In the genomic region with DNA sequence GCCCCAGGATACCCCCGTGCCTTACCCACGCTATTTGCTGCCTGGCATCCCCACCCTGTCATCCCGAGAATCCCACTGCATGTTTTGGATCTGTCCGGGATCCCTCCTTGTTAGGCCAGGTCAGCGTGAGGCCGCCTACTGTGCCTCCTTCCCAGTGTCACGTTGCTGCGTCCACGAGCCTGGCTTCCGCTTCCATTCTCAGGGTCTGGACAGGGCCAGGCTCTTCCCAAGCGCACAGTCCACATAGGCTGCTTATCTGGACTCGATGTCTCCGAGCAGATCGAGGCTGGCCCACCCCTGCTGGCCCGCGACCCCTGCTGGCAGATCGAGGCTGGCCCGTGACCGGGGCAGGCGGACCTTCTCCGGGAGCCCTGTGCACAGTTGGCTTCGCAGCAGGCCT, we compare ENCODE assay signal across 20 cellular contexts. TPM values are rescaled to one million over a fixed set of nuclear protein-coding genes. Genes with fewer than 3 reads are reported as not detected.
A peak's percentile ranks its signal among the peaks of the same experiment; 100 is the strongest.
DNase-seq lines count a peak whose midpoint lies in the region; ATAC-seq, FAIRE-seq and TF ChIP-seq lines count a peak whose summit lies in the region.
"Had no signal": no experiment of that assay in that cellular context is flagged by ENCODE, and none has a peak within 500 bp of the region (broad histone marks: within the 10 kb centered on the region; RNA-seq: fewer than 3 reads in every experiment).

No MANE protein-coding gene starts in this region.

- H2AK5ac ChIP-seq in H1 (ENCODE audit: low read depth, low read length) = peak overlapping the region; percentile 82; the same call in 1 of the 2 replicates

- no peaks in the 10 kb centered on the region for H3K9me3 Mint-ChIP-seq in WTC11

- H4K8ac ChIP-seq in H1 (ENCODE audit: extremely low read depth, insufficient read depth, low read length) = no peak overlapping the region

- H3K79me1 ChIP-seq in H1 (ENCODE audit: low read depth, low read length) = peaks cover 3% of the 10 kb centered on the region; the same call in 1 of the 2 replicates

- intact Hi-C loops in psoas muscle (cut with DNase I) = no loop called here

- TF ChIP-seq CTCF in WTC11 (IDR thresholded peaks at IDR 0.05) = no peak
- peak; percentile 22 to 46 (median 33); a peak in 2 of 4 replicates for TF ChIP-seq CTCF in H1 (IDR thresholded peaks at IDR 0.05; ENCODE audit: control extremely low read depth in 1 of 3, insufficient read depth in 1 of 3, low read depth in 1 of 3, low read length in 3 of 3)
- TF ChIP-seq CTCF in psoas muscle (IDR thresholded peaks at IDR 0.05) = no peak

- no peak for ATAC-seq in WTC11
- ATAC-seq in psoas muscle = no peak
- ATAC-seq: Panc1, Right ventricle myocardium inferior had no signal

- H3K4me1 Mint-ChIP-seq in WTC11 = peaks cover 45% of the 10 kb centered on the region

- H3K27ac Mint-ChIP-seq in WTC11 = no peak overlapping the region
- H3K27ac Mint-ChIP-seq: CD4-positive, alpha-beta memory T cell had no signal

- peaks cover 44 to 47% of the 10 kb centered on the region in 2 experiments for H4K20me1 ChIP-seq in H1 (replicated peaks in 1 of 2; ENCODE audit: control insufficient read depth in 1 of 2, insufficient read depth in 2 of 2, low read length in 2 of 2)

- H3K27ac ChIP-seq in H1 (ENCODE audit: low read depth, low read length) (no peak overlapping the region), mesodermal cell (ENCODE audit: low read depth, low read length, severe bottlenecking) (peak overlapping the region; percentile 5), psoas muscle (no peak overlapping the region)
- H3K27ac ChIP-seq: GM23248 had no signal

- no peak for TF ChIP-seq POLR2A in H1 (IDR thresholded peaks at IDR 0.05; ENCODE audit: control extremely low read depth in 1 of 2, low read depth in 2 of 2, low read length in 2 of 2)

- DNase-seq in WTC11 (ENCODE audit: low spot score) (peak; percentile 27), H1 (ENCODE audit: low read depth in 1 of 2, low spot score in 2 of 2) (peak in 1 of 2 experiments; percentile 50), urothelium cell line (ENCODE audit: low spot score) (no peak), cerebellar cortex (ENCODE audit: low spot score) (no peak), psoas muscle (no peak), NCI-H1092 treated with DMSO at 0.1 percent for 48 hours (lab: John Stamatoyannopoulos, UW) (no peak)
- DNase-seq: BE2C; CD4-positive, alpha-beta memory T cell; DMS79 treated with DMSO at 0.1 percent for 48 hours; GDM1; GM23248; MG63; NCI-H1105; NCI-H187 treated with DMSO at 0.1 percent for 48 hours; NCI-H2171; NCI-H510A had no signal

- no peak overlapping the region for H3K4me2 ChIP-seq in H1 (ENCODE audit: insufficient read depth in 1 of 2, low read depth in 2 of 2, low read length in 2 of 2)

- no peak overlapping the region for H3K4ac ChIP-seq in H1 (replicated peaks; ENCODE audit: insufficient read length, low read depth, low read length)

- no peak overlapping the region for H4K5ac ChIP-seq in H1 (ENCODE audit: insufficient read length, low read depth, low read length)

- H3K36me3 ChIP-seq in H1 (ENCODE audit: control insufficient read depth in 2 of 4, insufficient read depth in 4 of 4, low read length in 3 of 4) (no peaks in the 10 kb centered on the region), mesodermal cell (ENCODE audit: control insufficient read depth, insufficient read depth, low read length) (peaks cover 35% of the 10 kb centered on the region), psoas muscle (ENCODE audit: insufficient read depth in 1 of 2, low read depth in 1 of 2) (no peaks in the 10 kb centered on the region)

- H3K9me3 ChIP-seq in H1 (ENCODE audit: insufficient read depth in 2 of 2, low read depth in 1 of 2, low read length in 1 of 2) (no peaks in the 10 kb centered on the region), mesodermal cell (ENCODE audit: control insufficient read depth, low read length) (peaks cover 10% of the 10 kb centered on the region), psoas muscle (no peaks in the 10 kb centered on the region)
- H3K9me3 ChIP-seq: BE2C, MG63 had no signal

- peak in 1 of 2 experiments; percentile 28; a peak in 1 of 4 replicates for TF ChIP-seq RAD21 in H1 (IDR thresholded peaks at IDR 0.05 in 1 of 2, conservative IDR thresholded peaks at IDR 0.05 in 1 of 2; ENCODE audit: low read depth in 2 of 2, low read length in 2 of 2)

- no peak overlapping the region; a peak in 1 of 8 replicates for H3K4me3 ChIP-seq in H1 (ENCODE audit: extremely low read depth in 1 of 4, insufficient read depth in 2 of 4, low read depth in 3 of 4, low read length in 4 of 4)
- H3K4me3 ChIP-seq in mesodermal cell (ENCODE audit: extremely low read depth, insufficient read depth, low read length, poor library complexity, severe bottlenecking) = no peak overlapping the region
- no peak overlapping the region for H3K4me3 ChIP-seq in psoas muscle
- H3K4me3 ChIP-seq: GM23248, MG63 had no signal

- peaks cover 98% of the 10 kb centered on the region for H3K27me3 Mint-ChIP-seq in WTC11 (ENCODE audit: low read depth)
- H3K27me3 Mint-ChIP-seq: CD4-positive, alpha-beta memory T cell had no signal

- H3K23me2 ChIP-seq in H1 (ENCODE audit: low read depth, low read length) = peaks cover 9% of the 10 kb centered on the region

- no peak overlapping the region for H2BK15ac ChIP-seq in H1 (ENCODE audit: low read length)

- peaks cover 7 to 17% (median 13%) of the 10 kb centered on the region in 4 experiments for H3K4me1 ChIP-seq in H1 (replicated peaks in 1 of 4; ENCODE audit: control insufficient read depth in 3 of 4, insufficient read depth in 4 of 4, low read length in 3 of 4)
- peaks cover 59% of the 10 kb centered on the region for H3K4me1 ChIP-seq in mesodermal cell (ENCODE audit: control insufficient read depth, insufficient read depth, low read length, poor library complexity, severe bottlenecking)
- peaks cover 19% of the 10 kb centered on the region for H3K4me1 ChIP-seq in psoas muscle
- H3K4me1 ChIP-seq: BE2C had no signal

- no peak overlapping the region for H3K23ac ChIP-seq in H1 (ENCODE audit: insufficient read length)

- H3K18ac ChIP-seq in H1 (ENCODE audit: extremely low read depth, low read length) = no peak overlapping the region

- H3K4me3 Mint-ChIP-seq in WTC11 = no peak overlapping the region
- H3K4me3 Mint-ChIP-seq: CD4-positive, alpha-beta memory T cell had no signal

- no peak overlapping the region for H3K9ac ChIP-seq in H1 (replicated peaks in 1 of 4; ENCODE audit: extremely low read depth in 1 of 4, low read depth in 3 of 4, low read length in 3 of 4)
- H3K9ac ChIP-seq: GM23248 had no signal

- H2BK12ac ChIP-seq in H1 (ENCODE audit: low read depth, low read length) = peak overlapping the region; percentile 60; the same call in 1 of the 2 replicates

- H3K79me2 ChIP-seq in H1 (ENCODE audit: control insufficient read depth in 1 of 2, insufficient read depth in 2 of 2, low read length in 2 of 2) = no peaks in the 10 kb centered on the region; a peak in 1 of 4 replicates

- no peak overlapping the region for H3K56ac ChIP-seq in H1 (replicated peaks; ENCODE audit: insufficient read length, low read depth, low read length)

- POLR2A ChIA-PET in WTC11 (lab: Charles Lee) = no interaction called here
- POLR2A ChIA-PET in H1 (lab: Charles Lee; ENCODE audit: partially characterized antibody) = interaction anchor here (0.9 to 1.1 kb wide), 2 partner anchors 14 to 19 kb away, joined by 3 to 6 read pairs; no protein-coding TSS in a partner anchor

- H3K36me3 Mint-ChIP-seq in WTC11 = peaks cover 4% of the 10 kb centered on the region; the same call in 1 of the 2 replicates

- TF ChIP-seq EP300 in H1 (IDR thresholded peaks at IDR 0.05; ENCODE audit: borderline replicate concordance in 1 of 2, low read depth in 2 of 2, low read length in 2 of 2) = no peak

- WGBS in H1 (ENCODE audit: extremely low coverage in 1 of 2, insufficient coverage in 1 of 2, insufficient read length in 1 of 2, insufficient replicate concordance in 2 of 2, low coverage in 1 of 2, low lambda C conversion rate in 2 of 2, missing lambda C conversion rate in 1 of 2), 2 experiments = 54% methylated on average over 22 of the region's 22 CpGs; no CpG with 5 or more reads in 1 of the 2 experiments
- 47 to 49% methylated on average over 22 of the region's 22 CpGs for WGBS in mesodermal cell (ENCODE audit: insufficient coverage in 2 of 2), 2 experiments
- 88 to 89% (median 88%) methylated on average over 22 of the region's 22 CpGs for WGBS in psoas muscle, 3 donors

- H3K14ac ChIP-seq in H1 (ENCODE audit: insufficient read length) = no peak overlapping the region

- no peak overlapping the region for H2AFZ ChIP-seq in H1 (ENCODE audit: low read length)
- H2AFZ ChIP-seq: GM23248 had no signal

- H2BK5ac ChIP-seq in H1 (ENCODE audit: low read depth, low read length) = no peak overlapping the region

- CTCF ChIA-PET in WTC11 (lab: Charles Lee) = no interaction called here
- CTCF ChIA-PET in H1 (lab: Charles Lee; ENCODE audit: partially characterized antibody) = interaction anchor here (1.0 to 1.5 kb wide), 3 partner anchors 15 to 44 kb away, joined by 3 to 5 read pairs (median 3); no protein-coding TSS in a partner anchor

- H4K91ac ChIP-seq in H1 (replicated peaks; ENCODE audit: insufficient read length, low read length) = no peak overlapping the region

- no peak overlapping the region for H2BK20ac ChIP-seq in H1 (ENCODE audit: low read length)

- FAIRE-seq in H1 (lab: Jason Lieb, UNC) (no peak), urothelium cell line (lab: Jason Lieb, UNC) (peak; percentile 86)
- FAIRE-seq: D721Med had no signal

- H3K27me3 ChIP-seq in H1 (replicated peaks in 1 of 4; ENCODE audit: control insufficient read depth in 3 of 4, extremely low read depth in 1 of 4, insufficient read depth in 3 of 4, low read length in 3 of 4) (peaks cover 41 to 82% (median 79%) of the 10 kb centered on the region in 4 experiments), psoas muscle (ENCODE audit: insufficient read depth in 3 of 3, low read length in 2 of 3) (no peaks in the 10 kb centered on the region)
- H3K27me3 ChIP-seq: BE2C, MG63 had no signal

- no peak overlapping the region for H2BK120ac ChIP-seq in H1 (replicated peaks; ENCODE audit: low read depth, low read length)

TF ChIP-seq in H1, 55 proteins besides CTCF, POLR2A, EP300 and RAD21 (continues in another document):
- no peak for TF ChIP-seq EGR1 (IDR thresholded peaks at IDR 0.05; ENCODE audit: borderline replicate concordance, low read depth, low read length)

RNA-seq across cellular contexts. Expression of gene FOXK1, which starts 27.1 kb away (rescaled TPM):
- total RNA-seq in WTC11 (2021) (17.1 to 21.9 TPM (median 17.2 TPM) in 3 replicates), psoas muscle (10 to 100 TPM; 16.8 to 26.4 (median 21.5) TPM)
- total RNA-seq in H1 (2021; fragmentation: NEBNext Ultra II Directional; extraction: Animal tissue kit (Norgen Biotek cat#: 25700)) = 8.5 and 8.6 TPM in 2 replicates
- polyA plus RNA-seq in H1 (2011; rRNA removed) (2.0 and 2.5 TPM in 2 replicates), psoas muscle (1 to 10 TPM; 4.2 to 8.5 (median 8.3) TPM)
- polyA plus RNA-seq in H1 (2011; cell fraction: cytosol; rRNA removed) = 1.1 TPM
- polyA plus RNA-seq in H1 (2011; cell fraction: nucleus; rRNA removed) = 3.7 TPM
- polyA plus RNA-seq in H1 (2012, experiment 1 of 2) = 2.4 to 3.2 TPM (median 3.1 TPM) in 4 replicates
- 2.7 TPM for polyA plus RNA-seq in H1 (2012, experiment 2 of 2)
- 2.8 TPM for polyA plus RNA-seq in H1 (2013, experiment 1 of 2)
- 2.5 TPM for polyA plus RNA-seq in H1 (2013, experiment 2 of 2)
- polyA minus RNA-seq in H1 (2011; rRNA and poly(A)+ RNA removed) = 2.9 and 3.8 TPM in 2 replicates
- polyA minus RNA-seq in H1 (2011; cell fraction: cytosol; rRNA and poly(A)+ RNA removed) = 8.0 TPM
- polyA minus RNA-seq in H1 (2011; cell fraction: nucleus; rRNA and poly(A)+ RNA removed) = 5.4 TPM
- 15.0 TPM for polyA plus RNA-seq in mesodermal cell (2013, experiment 1 of 2)
- polyA plus RNA-seq in mesodermal cell (2013, experiment 2 of 2) = 11.8 TPM

Comparison
In these comparisons a context has a peak if more than half of its experiments do, and no peak if none do; other contexts are left out.
1. CTCF ChIP-seq: peak in H1 (3 of 3); none in WTC11 (single experiment) and psoas muscle (single experiment).
2. Of the 9 proteins assayed by ChIP-seq in both WTC11 and H1: peak only in WTC11: none; only in H1: CTCF; in both: none; in neither: 8.